In genomic region chr20:51594999-51595532, GRCh38 we compare ENCODE assay signal across 8 cellular contexts. TPM values are rescaled to one million over a fixed set of nuclear protein-coding genes. Genes with fewer than 3 reads are reported as not detected.
A peak's percentile ranks its signal among the peaks of the same experiment; 100 is the strongest.
DNase-seq lines count a peak whose midpoint lies in the region; ATAC-seq and TF ChIP-seq lines count a peak whose summit lies in the region.

No MANE protein-coding gene starts in this region.

- no peaks in the 10 kb centered on the region for H3K9me3 Mint-ChIP-seq in activated naive CD4-positive, alpha-beta T cell treated with anti-CD3 and anti-CD28 coated beads, Interleukin-2, amount 50 U/mL, for 24 hours
- H3K9me3 Mint-ChIP-seq in progenitor cell of endocrine pancreas (ENCODE audit: low read depth), result no peaks in the 10 kb centered on the region

- TF ChIP-seq POLR2A in uterus (IDR thresholded peaks at IDR 0.05), result no peak

- no peaks in the 10 kb centered on the region for H3K36me3 Mint-ChIP-seq in activated naive CD4-positive, alpha-beta T cell treated with anti-CD3 and anti-CD28 coated beads, Interleukin-2, amount 50 U/mL, for 24 hours
- peaks cover 7% of the 10 kb centered on the region for H3K36me3 Mint-ChIP-seq in progenitor cell of endocrine pancreas (ENCODE audit: insufficient read depth)

- H3K27me3 ChIP-seq in uterus, result no peaks in the 10 kb centered on the region

- H3K4me1 ChIP-seq in uterus, result no peaks in the 10 kb centered on the region

- peak; percentile 92 for ATAC-seq in HG02623 (IDR thresholded peaks at IDR 0.05; ENCODE audit: unreplicated experiment)

- H3K9me3 ChIP-seq in uterus, result no peaks in the 10 kb centered on the region

- H3K27me3 Mint-ChIP-seq in activated naive CD4-positive, alpha-beta T cell treated with anti-CD3 and anti-CD28 coated beads, Interleukin-2, amount 50 U/mL, for 24 hours, result no peaks in the 10 kb centered on the region
- no peaks in the 10 kb centered on the region for H3K27me3 Mint-ChIP-seq in progenitor cell of endocrine pancreas

- peak overlapping the region; percentile 71 to 85 for H3K27ac ChIP-seq in uterus

- no peaks in the 10 kb centered on the region for H3K36me3 ChIP-seq in uterus

- intact Hi-C loops in head of caudate nucleus (cut with DNase I) (loop anchor here (10.0 kb wide), 1 partner anchor 220 kb away; no protein-coding TSS in a partner anchor), uterus (cut with DNase I; ENCODE audit: low total_unique reads) (loop anchor here (10.0 kb wide), 1 partner anchor 220 kb away; no protein-coding TSS in a partner anchor)

- DNase-seq in NCI-H1092 treated with DMSO at 0.1 percent for 48 hours (lab: John Stamatoyannopoulos, UW) (peak; percentile 73), SKM-1 (lab: John Stamatoyannopoulos, UW; ENCODE audit: unreplicated experiment) (peak; percentile 84), head of caudate nucleus (peak; percentile 77 to 95 (median 89)), progenitor cell of endocrine pancreas (ENCODE audit: low spot score, unreplicated experiment) (peak; percentile 63), uterus (peak; percentile 85 to 93)

- H3K4me3 Mint-ChIP-seq in activated naive CD4-positive, alpha-beta T cell treated with anti-CD3 and anti-CD28 coated beads, Interleukin-2, amount 50 U/mL, for 24 hours, result peak overlapping the region; percentile 20
- no peak overlapping the region for H3K4me3 Mint-ChIP-seq in progenitor cell of endocrine pancreas (ENCODE audit: low read depth)

- H3K4me3 ChIP-seq in uterus, result no peak overlapping the region

- TF ChIP-seq CTCF in GM12872 (IDR thresholded peaks at IDR 0.05; ENCODE audit: insufficient read depth, low read depth, low read length) (peak; percentile 90), progenitor cell of endocrine pancreas (IDR thresholded peaks at IDR 0.05; ENCODE audit: unreplicated experiment) (peak; percentile 82), uterus (IDR thresholded peaks at IDR 0.05) (peak; percentile 90 to 93 (median 92))

- peak overlapping the region; percentile 87 for H3K27ac Mint-ChIP-seq in activated naive CD4-positive, alpha-beta T cell treated with anti-CD3 and anti-CD28 coated beads, Interleukin-2, amount 50 U/mL, for 24 hours
- peak overlapping the region; percentile 79 for H3K27ac Mint-ChIP-seq in progenitor cell of endocrine pancreas

- H3K4me1 Mint-ChIP-seq in activated naive CD4-positive, alpha-beta T cell treated with anti-CD3 and anti-CD28 coated beads, Interleukin-2, amount 50 U/mL, for 24 hours, result peaks cover 27% of the 10 kb centered on the region
- peaks cover 2% of the 10 kb centered on the region for H3K4me1 Mint-ChIP-seq in progenitor cell of endocrine pancreas (ENCODE audit: low read depth)

RNA-seq across cellular contexts. Expression of gene NFATC2, which starts 52.5 kb away (rescaled TPM):
- total RNA-seq in progenitor cell of endocrine pancreas (10.1 and 11.2 TPM in 2 replicates), uterus (10 to 100 TPM in 3 of 4 donors, 1 to 10 TPM in 1; 5.7 to 36.4 (median 12.0) TPM)
